ENCODE assay signal across 1 cellular context in genomic region chr2:43041661-43042360, GRCh38.
TF ChIP-seq lines count a peak whose summit lies in the region.

No MANE protein-coding gene starts in this region.

TF ChIP-seq in A549, 52 proteins besides CTCF, POLR2A, EP300 and RAD21 (continued from another document):
- no peak for TF ChIP-seq TFCP2L1 (CRISPR knock-in tag; IDR thresholded peaks at IDR 0.05)
- TF ChIP-seq FOXS1 (CRISPR knock-in tag; IDR thresholded peaks at IDR 0.05): no peak
- TF ChIP-seq RCOR1 (IDR thresholded peaks at IDR 0.05; ENCODE audit: low read depth, low read length): no peak
- TF ChIP-seq HES2 (IDR thresholded peaks at IDR 0.05): no peak
- no peak for TF ChIP-seq KDM5A (IDR thresholded peaks at IDR 0.05)
- no peak for TF ChIP-seq ATOH8 (CRISPR knock-in tag; IDR thresholded peaks at IDR 0.05; ENCODE audit: low read depth)
- TF ChIP-seq ESRRA (IDR thresholded peaks at IDR 0.05; ENCODE audit: borderline replicate concordance, low read length): no peak
- peak; percentile 85 for TF ChIP-seq HOXB5 (CRISPR knock-in tag; IDR thresholded peaks at IDR 0.05)
- TF ChIP-seq MAZ (IDR thresholded peaks at IDR 0.05; ENCODE audit: borderline replicate concordance, low read depth, low read length): no peak
- peak; percentile 73; the same call in 1 of the 2 replicates for TF ChIP-seq PBX3 (IDR thresholded peaks at IDR 0.05)
- no peak for TF ChIP-seq ZFP36 (IDR thresholded peaks at IDR 0.05; ENCODE audit: borderline replicate concordance, partially characterized antibody)
